Comparison of ENCODE assay signal across 8 cellular contexts in the genomic region with DNA sequence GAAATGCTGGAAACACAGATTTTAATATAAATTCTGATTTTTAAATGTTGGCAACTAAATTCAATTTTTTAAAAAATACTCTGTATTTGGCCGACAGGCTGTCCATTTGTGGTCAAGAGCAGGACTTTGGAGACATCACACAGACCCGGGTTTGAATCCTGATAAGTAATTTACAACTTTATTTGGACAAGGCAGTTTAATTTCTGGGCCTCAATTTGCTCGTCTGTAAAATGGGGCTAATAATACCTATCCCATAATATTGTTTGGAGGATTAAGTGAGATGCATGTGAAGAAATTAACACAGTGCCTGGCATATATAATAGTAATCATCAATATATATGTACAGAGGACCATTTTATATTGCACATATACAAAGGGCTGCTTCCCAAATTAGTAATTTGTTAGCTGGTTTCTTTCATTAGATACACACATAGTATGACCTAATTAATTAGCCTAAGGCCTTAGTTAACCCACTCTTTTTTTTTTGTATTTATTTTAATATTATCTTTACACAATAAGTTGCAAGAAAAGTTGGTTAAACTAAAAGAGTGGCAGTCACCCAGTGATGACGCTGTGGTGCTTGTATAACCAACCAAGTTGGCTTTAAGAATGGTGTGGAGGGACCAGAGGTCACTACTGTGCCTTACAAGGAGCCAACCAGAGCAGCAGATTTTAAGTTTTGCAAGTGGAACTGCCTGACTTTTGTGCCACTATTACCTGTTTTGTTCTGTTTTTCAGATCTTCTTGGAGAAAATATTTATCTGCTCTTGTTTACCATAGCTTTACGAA. TPM values are rescaled to one million over a fixed set of nuclear protein-coding genes. Genes with fewer than 3 reads are reported as not detected.
A peak's percentile ranks its signal among the peaks of the same experiment; 100 is the strongest.
DNase-seq lines count a peak whose midpoint lies in the region; ATAC-seq and TF ChIP-seq lines count a peak whose summit lies in the region.

No MANE protein-coding gene starts in this region.

- peaks cover 4 to 32% of the 10 kb centered on the region in 2 donors for H3K4me1 ChIP-seq in adrenal gland (replicated peaks in 1 of 2)
- peaks cover 30% of the 10 kb centered on the region for H3K4me1 ChIP-seq in suprapubic skin

- WGBS in adrenal gland, 4 donors = 55 to 66% (median 61%) methylated on average over 5 of the region's 5 CpGs
- 47% methylated on average over 5 of the region's 5 CpGs for WGBS in suprapubic skin

- H3K27me3 ChIP-seq in adrenal gland (no peaks in the 10 kb centered on the region), kidney epithelial cell (ENCODE audit: control insufficient read depth, insufficient read depth, low read length) (no peaks in the 10 kb centered on the region), suprapubic skin (no peaks in the 10 kb centered on the region)

- peak overlapping the region; percentile 97 for H3K27ac ChIP-seq in KOPT-K1 (ENCODE audit: low read depth, low read length, poor library complexity, severe bottlenecking)
- H3K27ac ChIP-seq in adrenal gland = peak overlapping the region in 2 of 5 donors; percentile 90 to 96
- H3K27ac ChIP-seq in suprapubic skin = peak overlapping the region; percentile 92

- ATAC-seq in GM19035 (IDR thresholded peaks at IDR 0.05; ENCODE audit: unreplicated experiment) = peak; percentile 46
- ATAC-seq in HG03039 (IDR thresholded peaks at IDR 0.05; ENCODE audit: unreplicated experiment) = no peak

- TF ChIP-seq POLR2A in adrenal gland (IDR thresholded peaks at IDR 0.05) = no peak
- no peak for TF ChIP-seq POLR2A in suprapubic skin (IDR thresholded peaks at IDR 0.05)

- peak overlapping the region; percentile 97 for H3K4me3 ChIP-seq in AG10803 (ENCODE audit: low read length)
- H3K4me3 ChIP-seq in adrenal gland = peak overlapping the region; percentile 44 to 95 (median 74)
- H3K4me3 ChIP-seq in kidney epithelial cell (ENCODE audit: low read depth, low read length) = peak overlapping the region; percentile 85
- peak overlapping the region; percentile 90 for H3K4me3 ChIP-seq in suprapubic skin

- intact Hi-C loops in adrenal gland (cut with DNase I) = no loop called here

- H3K36me3 ChIP-seq in KOPT-K1 (ENCODE audit: insufficient read depth, low read length) = peaks cover 3% of the 10 kb centered on the region; the same call in 1 of the 2 replicates
- H3K36me3 ChIP-seq in adrenal gland (replicated peaks in 1 of 2) = no peaks in the 10 kb centered on the region
- no peaks in the 10 kb centered on the region for H3K36me3 ChIP-seq in kidney epithelial cell (ENCODE audit: control insufficient read depth, insufficient read depth, low read length)
- no peaks in the 10 kb centered on the region for H3K36me3 ChIP-seq in suprapubic skin

- DNase-seq in AG10803 (ENCODE audit: low read depth) = peak; percentile 53
- peak in 1 of 7 donors; percentile 16 for DNase-seq in adrenal gland
- no peak for DNase-seq in kidney epithelial cell (ENCODE audit: low read depth)
- no peak for DNase-seq in suprapubic skin (ENCODE audit: low spot score in 2 of 2)
- no peak for DNase-seq in stimulated activated naive CD4-positive, alpha-beta T cell treated with Interleukin-2 at 50 U/mL for 16 hours (lab: John Stamatoyannopoulos, UW)

- no peak for TF ChIP-seq EP300 in suprapubic skin (IDR thresholded peaks at IDR 0.05)

- H3K9me3 ChIP-seq in KOPT-K1 (ENCODE audit: insufficient read depth, low read length, poor library complexity, severe bottlenecking) = no peaks in the 10 kb centered on the region
- no peaks in the 10 kb centered on the region for H3K9me3 ChIP-seq in adrenal gland (replicated peaks in 1 of 3)
- H3K9me3 ChIP-seq in suprapubic skin = no peaks in the 10 kb centered on the region

- TF ChIP-seq CTCF in AG10803 (conservative IDR thresholded peaks at IDR 0.05; ENCODE audit: low read length) (no peak), adrenal gland (IDR thresholded peaks at IDR 0.05) (no peak), kidney epithelial cell (IDR thresholded peaks at IDR 0.05; ENCODE audit: insufficient read depth, low read length, poor library complexity, severe bottlenecking) (no peak), suprapubic skin (IDR thresholded peaks at IDR 0.05) (no peak)

RNA-seq across cellular contexts. Expression of a gene that starts 0.7 kb away (rescaled TPM):
- total RNA-seq in adrenal gland (10 to 100 TPM in 6 of 8 donors, 1 to 10 TPM in 2; 9.5 to 19.6 (median 12.3) TPM), kidney epithelial cell (6.2 and 10.9 TPM in 2 replicates), suprapubic skin (10 to 100 TPM in 2 of 4 donors, 1 to 10 TPM in 2; 6.7 to 13.2 (median 9.9) TPM)
- polyA plus RNA-seq in adrenal gland = 10 to 100 TPM; 16.2 to 33.8 (median 20.4) TPM

RNA-seq across cellular contexts. Expression of a gene that starts 0.8 kb away (rescaled TPM):
- 10 to 100 TPM; 11.1 to 18.2 (median 13.6) TPM for total RNA-seq in adrenal gland
- 10 to 100 TPM; 14.5 to 21.6 (median 17.4) TPM for polyA plus RNA-seq in adrenal gland
- total RNA-seq in kidney epithelial cell = 14.9 and 32.8 TPM in 2 replicates
- total RNA-seq in suprapubic skin = 10 to 100 TPM in 1 of 4 donors, 1 to 10 TPM in 3; 4.1 to 17.8 (median 8.9) TPM

RNA-seq across cellular contexts. Expression of a gene that starts 30.1 kb away (rescaled TPM):
- 10 to 100 TPM; 17.7 to 78.3 (median 46.7) TPM for total RNA-seq in adrenal gland
- 100 to 1,000 TPM in 1 of 3 donors, 10 to 100 TPM in 2; 12.6 to 102 (median 12.7) TPM for polyA plus RNA-seq in adrenal gland
- total RNA-seq in kidney epithelial cell = 5.0 and 7.7 TPM in 2 replicates
- 10 to 100 TPM in 2 of 4 donors, 1 to 10 TPM in 2; 7.8 to 16.1 (median 9.2) TPM for total RNA-seq in suprapubic skin
